In genomic region chr17:40542562-40543411, GRCh38 we compare ENCODE assay signal across 1 cellular context.
TF ChIP-seq lines count a peak whose summit lies in the region.

No MANE protein-coding gene starts in this region.

TF ChIP-seq in HepG2, 621 proteins besides CTCF, POLR2A, EP300 and RAD21 (continued from another document and continues in another):
- TF ChIP-seq, protein P1, sequence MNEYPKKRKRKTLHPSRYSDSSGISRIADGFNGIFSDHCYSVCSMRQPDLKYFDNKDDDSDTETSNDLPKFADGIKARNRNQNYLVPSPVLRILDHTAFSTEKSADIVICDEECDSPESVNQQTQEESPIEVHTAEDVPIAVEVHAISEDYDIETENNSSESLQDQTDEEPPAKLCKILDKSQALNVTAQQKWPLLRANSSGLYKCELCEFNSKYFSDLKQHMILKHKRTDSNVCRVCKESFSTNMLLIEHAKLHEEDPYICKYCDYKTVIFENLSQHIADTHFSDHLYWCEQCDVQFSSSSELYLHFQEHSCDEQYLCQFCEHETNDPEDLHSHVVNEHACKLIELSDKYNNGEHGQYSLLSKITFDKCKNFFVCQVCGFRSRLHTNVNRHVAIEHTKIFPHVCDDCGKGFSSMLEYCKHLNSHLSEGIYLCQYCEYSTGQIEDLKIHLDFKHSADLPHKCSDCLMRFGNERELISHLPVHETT (CRISPR knock-in tag; conservative IDR thresholded peaks at IDR 0.05) = 0 out of 2 replicates have a peak, but pooled peaks have one; percentile 41
- TF ChIP-seq MTA1 (CRISPR knock-in tag; IDR thresholded peaks at IDR 0.05; ENCODE audit: borderline replicate concordance) = no peak
- no peak for TF ChIP-seq ZFP36 (IDR thresholded peaks at IDR 0.05; ENCODE audit: borderline replicate concordance, low read depth, low read length, partially characterized antibody)
- no peak for TF ChIP-seq U2AF1 (optimal IDR thresholded peaks at IDR 0.05; ENCODE audit: low read depth, low read length)
- TF ChIP-seq PHF5A (CRISPR knock-in tag; IDR thresholded peaks at IDR 0.05; ENCODE audit: low read depth, unreplicated experiment) = no peak
- no peak for TF ChIP-seq KMT2A (CRISPR knock-in tag; IDR thresholded peaks at IDR 0.05)
- TF ChIP-seq, protein P2, sequence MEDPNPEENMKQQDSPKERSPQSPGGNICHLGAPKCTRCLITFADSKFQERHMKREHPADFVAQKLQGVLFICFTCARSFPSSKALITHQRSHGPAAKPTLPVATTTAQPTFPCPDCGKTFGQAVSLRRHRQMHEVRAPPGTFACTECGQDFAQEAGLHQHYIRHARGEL (CRISPR knock-in tag; IDR thresholded peaks at IDR 0.05) = no peak
- TF ChIP-seq MAZ (IDR thresholded peaks at IDR 0.05; ENCODE audit: borderline replicate concordance, low read depth, low read length) = no peak
- TF ChIP-seq MAZ (CRISPR knock-in tag; IDR thresholded peaks at IDR 0.05; ENCODE audit: low read depth) = peak; percentile 68; the same call in 1 of the 2 replicates
- TF ChIP-seq DNMT1 (CRISPR knock-in tag; IDR thresholded peaks at IDR 0.05) = no peak
- TF ChIP-seq SRF (IDR thresholded peaks at IDR 0.05; ENCODE audit: low read depth, low read length) = no peak
- TF ChIP-seq RARA (CRISPR knock-in tag; IDR thresholded peaks at IDR 0.05) = peak; percentile 55; the same call in 1 of the 2 replicates
- TF ChIP-seq ZNF891 (CRISPR knock-in tag; IDR thresholded peaks at IDR 0.05) = no peak
- no peak for TF ChIP-seq BRCA1 (CRISPR knock-in tag; IDR thresholded peaks at IDR 0.05)
- no peak for TF ChIP-seq ZNF672 (CRISPR knock-in tag; IDR thresholded peaks at IDR 0.05)
- TF ChIP-seq ZNF567 (CRISPR knock-in tag; IDR thresholded peaks at IDR 0.05; ENCODE audit: borderline replicate concordance) = no peak
- TF ChIP-seq JARID2 (CRISPR knock-in tag; IDR thresholded peaks at IDR 0.05; ENCODE audit: insufficient replicate concordance) = no peak
- peak; percentile 80 for TF ChIP-seq RCOR2 (CRISPR knock-in tag; IDR thresholded peaks at IDR 0.05)
- TF ChIP-seq NR2F2 (IDR thresholded peaks at IDR 0.05; ENCODE audit: borderline replicate concordance, low read depth) = no peak
- TF ChIP-seq GZF1 (CRISPR knock-in tag; IDR thresholded peaks at IDR 0.05) = no peak
- peak; percentile 41; the same call in 1 of the 2 replicates for TF ChIP-seq DRAP1 (CRISPR knock-in tag; IDR thresholded peaks at IDR 0.05)
- peak; percentile 88 for TF ChIP-seq RFX3 (CRISPR knock-in tag; IDR thresholded peaks at IDR 0.05)
- TF ChIP-seq NKX3-1 (CRISPR knock-in tag; IDR thresholded peaks at IDR 0.05) = no peak
- peak; percentile 49; the same call in 1 of the 2 replicates for TF ChIP-seq MXD3 (CRISPR knock-in tag; IDR thresholded peaks at IDR 0.05)
- peak; percentile 46; the same call in 1 of the 2 replicates for TF ChIP-seq NR2F6 (IDR thresholded peaks at IDR 0.05)
- peak; percentile 73 for TF ChIP-seq NR2F6 (CRISPR knock-in tag; IDR thresholded peaks at IDR 0.05)
- peak in 1 of 2 experiments; percentile 43; a peak in 2 of 4 replicates for TF ChIP-seq KLF16 (CRISPR knock-in tag; IDR thresholded peaks at IDR 0.05)
- peak; percentile 51; the same call in 1 of the 2 replicates for TF ChIP-seq IKZF5 (CRISPR knock-in tag; IDR thresholded peaks at IDR 0.05)
- TF ChIP-seq ZNF280D (CRISPR knock-in tag; IDR thresholded peaks at IDR 0.05) = 0 out of 2 replicates have a peak, but pooled peaks have one; percentile 50
- TF ChIP-seq DPF2 (CRISPR knock-in tag; IDR thresholded peaks at IDR 0.05; ENCODE audit: borderline replicate concordance, low read depth) = no peak
- TF ChIP-seq SRSF9 (IDR thresholded peaks at IDR 0.05; ENCODE audit: borderline replicate concordance, insufficient read depth, low read depth, low read length, poor library complexity, severe bottlenecking) = no peak
- TF ChIP-seq FOSL2 (CRISPR knock-in tag; IDR thresholded peaks at IDR 0.05) = peak; percentile 42; the same call in 1 of the 2 replicates
- TF ChIP-seq EZH2 (conservative IDR thresholded peaks at IDR 0.05; ENCODE audit: low read depth, low read length) = no peak
- no peak for TF ChIP-seq SMARCC2 (IDR thresholded peaks at IDR 0.05)
- TF ChIP-seq, protein P3, sequence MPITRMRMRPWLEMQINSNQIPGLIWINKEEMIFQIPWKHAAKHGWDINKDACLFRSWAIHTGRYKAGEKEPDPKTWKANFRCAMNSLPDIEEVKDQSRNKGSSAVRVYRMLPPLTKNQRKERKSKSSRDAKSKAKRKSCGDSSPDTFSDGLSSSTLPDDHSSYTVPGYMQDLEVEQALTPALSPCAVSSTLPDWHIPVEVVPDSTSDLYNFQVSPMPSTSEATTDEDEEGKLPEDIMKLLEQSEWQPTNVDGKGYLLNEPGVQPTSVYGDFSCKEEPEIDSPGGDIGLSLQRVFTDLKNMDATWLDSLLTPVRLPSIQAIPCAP (CRISPR knock-in tag; IDR thresholded peaks at IDR 0.05; ENCODE audit: low read depth) = no peak
- no peak for TF ChIP-seq ATF5 (CRISPR knock-in tag; IDR thresholded peaks at IDR 0.05; ENCODE audit: low read depth)
- no peak for TF ChIP-seq ZSCAN20 (CRISPR knock-in tag; IDR thresholded peaks at IDR 0.05; ENCODE audit: borderline replicate concordance)
- 0 out of 2 replicates have a peak, but pooled peaks have one; percentile 21 for TF ChIP-seq YEATS2 (CRISPR knock-in tag; IDR thresholded peaks at IDR 0.05; ENCODE audit: borderline replicate concordance)
- TF ChIP-seq TEAD3 (CRISPR knock-in tag; optimal IDR thresholded peaks at IDR 0.05; ENCODE audit: borderline replicate concordance) = no peak
- peak; percentile 71 for TF ChIP-seq FOXA3 (CRISPR knock-in tag; IDR thresholded peaks at IDR 0.05)
- peak; percentile 31; the same call in 1 of the 2 replicates for TF ChIP-seq ZNF263 (CRISPR knock-in tag; IDR thresholded peaks at IDR 0.05)
- TF ChIP-seq CEBPG (CRISPR knock-in tag; IDR thresholded peaks at IDR 0.05) = peak; percentile 80
- TF ChIP-seq, protein P4, sequence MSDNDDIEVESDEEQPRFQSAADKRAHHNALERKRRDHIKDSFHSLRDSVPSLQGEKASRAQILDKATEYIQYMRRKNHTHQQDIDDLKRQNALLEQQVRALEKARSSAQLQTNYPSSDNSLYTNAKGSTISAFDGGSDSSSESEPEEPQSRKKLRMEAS (IDR thresholded peaks at IDR 0.05) = peak; percentile 80
- 0 out of 2 replicates have a peak, but pooled peaks have one; percentile 43 for TF ChIP-seq ZNF746 (CRISPR knock-in tag; IDR thresholded peaks at IDR 0.05)
- TF ChIP-seq, protein P5, sequence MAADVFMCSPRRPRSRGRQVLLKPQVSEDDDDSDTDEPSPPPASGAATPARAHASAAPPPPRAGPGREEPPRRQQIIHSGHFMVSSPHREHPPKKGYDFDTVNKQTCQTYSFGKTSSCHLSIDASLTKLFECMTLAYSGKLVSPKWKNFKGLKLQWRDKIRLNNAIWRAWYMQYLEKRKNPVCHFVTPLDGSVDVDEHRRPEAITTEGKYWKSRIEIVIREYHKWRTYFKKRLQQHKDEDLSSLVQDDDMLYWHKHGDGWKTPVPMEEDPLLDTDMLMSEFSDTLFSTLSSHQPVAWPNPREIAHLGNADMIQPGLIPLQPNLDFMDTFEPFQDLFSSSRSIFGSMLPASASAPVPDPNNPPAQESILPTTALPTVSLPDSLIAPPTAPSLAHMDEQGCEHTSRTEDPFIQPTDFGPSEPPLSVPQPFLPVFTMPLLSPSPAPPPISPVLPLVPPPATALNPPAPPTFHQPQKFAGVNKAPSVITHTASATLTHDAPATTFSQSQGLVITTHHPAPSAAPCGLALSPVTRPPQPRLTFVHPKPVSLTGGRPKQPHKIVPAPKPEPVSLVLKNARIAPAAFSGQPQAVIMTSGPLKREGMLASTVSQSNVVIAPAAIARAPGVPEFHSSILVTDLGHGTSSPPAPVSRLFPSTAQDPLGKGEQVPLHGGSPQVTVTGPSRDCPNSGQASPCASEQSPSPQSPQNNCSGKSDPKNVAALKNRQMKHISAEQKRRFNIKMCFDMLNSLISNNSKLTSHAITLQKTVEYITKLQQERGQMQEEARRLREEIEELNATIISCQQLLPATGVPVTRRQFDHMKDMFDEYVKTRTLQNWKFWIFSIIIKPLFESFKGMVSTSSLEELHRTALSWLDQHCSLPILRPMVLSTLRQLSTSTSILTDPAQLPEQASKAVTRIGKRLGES (CRISPR knock-in tag; IDR thresholded peaks at IDR 0.05; ENCODE audit: borderline replicate concordance) = no peak
- TF ChIP-seq KMT2B (CRISPR knock-in tag; IDR thresholded peaks at IDR 0.05) = 0 out of 2 replicates have a peak, but pooled peaks have one; percentile 45
- no peak for TF ChIP-seq PREB (CRISPR knock-in tag; IDR thresholded peaks at IDR 0.05)
- no peak for TF ChIP-seq SSRP1 (CRISPR knock-in tag; IDR thresholded peaks at IDR 0.05)
- TF ChIP-seq ZNF749 (CRISPR knock-in tag; IDR thresholded peaks at IDR 0.05; ENCODE audit: borderline replicate concordance) = peak; percentile 59; the same call in 1 of the 2 replicates
- TF ChIP-seq NONO (IDR thresholded peaks at IDR 0.05) = no peak
- no peak for TF ChIP-seq NONO (CRISPR knock-in tag; conservative IDR thresholded peaks at IDR 0.05)
- no peak for TF ChIP-seq IKZF4 (CRISPR knock-in tag; IDR thresholded peaks at IDR 0.05; ENCODE audit: borderline replicate concordance, low read depth, not compliant biosample characterization)
- no peak for TF ChIP-seq YY1 (IDR thresholded peaks at IDR 0.05; ENCODE audit: insufficient read depth, insufficient replicate concordance, low read depth, low read length)
- no peak for TF ChIP-seq HIC2 (CRISPR knock-in tag; IDR thresholded peaks at IDR 0.05; ENCODE audit: low read depth)
- 0 out of 2 replicates have a peak, but pooled peaks have one; percentile 44 for TF ChIP-seq ZSCAN9 (CRISPR knock-in tag; IDR thresholded peaks at IDR 0.05; ENCODE audit: borderline replicate concordance)
- no peak for TF ChIP-seq ZNF879 (CRISPR knock-in tag; IDR thresholded peaks at IDR 0.05)
